15 cellular contexts compared by ENCODE assay signal in the genomic region with DNA sequence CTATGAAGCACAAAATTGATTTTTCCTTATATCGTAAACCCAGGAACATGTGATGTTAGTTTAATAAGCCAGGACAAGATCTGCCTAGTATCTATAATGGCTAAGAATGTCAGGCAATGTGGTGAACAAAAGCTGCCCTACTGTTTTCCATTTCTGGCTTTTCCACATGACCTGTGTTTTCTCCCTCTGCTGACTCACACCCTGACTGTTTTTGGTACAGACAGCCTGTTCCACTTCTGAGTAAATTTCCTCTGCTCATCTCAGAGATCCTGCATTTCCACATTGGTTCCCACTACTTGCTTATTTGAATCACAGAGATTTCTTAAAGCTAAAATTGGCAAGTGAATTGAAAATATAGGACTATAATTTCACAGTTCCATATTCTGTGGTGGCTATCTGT. TPM values are rescaled to one million over a fixed set of nuclear protein-coding genes. Genes with fewer than 3 reads are reported as not detected.
DNase-seq lines count a peak whose midpoint lies in the region; FAIRE-seq and TF ChIP-seq lines count a peak whose summit lies in the region.
"Had no signal": no experiment of that assay in that cellular context is flagged by ENCODE, and none has a peak within 500 bp of the region (broad histone marks: within the 10 kb centered on the region; RNA-seq: fewer than 3 reads in every experiment).

No MANE protein-coding gene starts in this region.

- in situ Hi-C loops in astrocyte of the spinal cord (cut with HindIII; ENCODE audit: low sequenced_read_pairs): no loop called here

- H3K9me3 Mint-ChIP-seq in glutamatergic neuron (ENCODE audit: unreplicated experiment): no peaks in the 10 kb centered on the region
- H3K9me3 Mint-ChIP-seq: activated T-helper 17 cell treated with anti-CD3 and anti-CD28 coated beads, Interleukin-2, amount 50 U/mL, for 72 hours had no signal

- no peak for FAIRE-seq in HTR-8/SVneo (lab: Jason Lieb, UNC)
- FAIRE-seq: GM12878, pancreas had no signal

- no peaks in the 10 kb centered on the region for H3K4me1 Mint-ChIP-seq in glutamatergic neuron (ENCODE audit: low read depth, unreplicated experiment)
- H3K4me1 Mint-ChIP-seq: activated T-helper 17 cell treated with anti-CD3 and anti-CD28 coated beads, Interleukin-2, amount 50 U/mL, for 72 hours had no signal

- TF ChIP-seq CTCF in HFF-Myc (IDR thresholded peaks at IDR 0.05; ENCODE audit: low read depth, low read length, missing control alignments): no peak
- no peak for TF ChIP-seq CTCF in astrocyte of the spinal cord (IDR thresholded peaks at IDR 0.05; ENCODE audit: low read depth, low read length)
- TF ChIP-seq CTCF in glutamatergic neuron (IDR thresholded peaks at IDR 0.05; ENCODE audit: partially characterized antibody, unreplicated experiment): no peak

- no peaks in the 10 kb centered on the region for H3K27me3 Mint-ChIP-seq in glutamatergic neuron (ENCODE audit: unreplicated experiment)

- no peaks in the 10 kb centered on the region for H3K36me3 Mint-ChIP-seq in glutamatergic neuron (ENCODE audit: unreplicated experiment)

- no peak overlapping the region for H3K27ac Mint-ChIP-seq in glutamatergic neuron (ENCODE audit: unreplicated experiment)
- H3K27ac Mint-ChIP-seq: activated T-helper 17 cell treated with anti-CD3 and anti-CD28 coated beads, Interleukin-2, amount 50 U/mL, for 72 hours had no signal

- H3K4me3 ChIP-seq in HFF-Myc (replicated peaks; ENCODE audit: low read depth, low read length): no peak overlapping the region
- H3K4me3 ChIP-seq in astrocyte of the spinal cord (ENCODE audit: low read depth, low read length): no peak overlapping the region
- H3K4me3 ChIP-seq: gastroesophageal sphincter, GM12878, pancreas had no signal

- H3K4me3 Mint-ChIP-seq in glutamatergic neuron (ENCODE audit: unreplicated experiment): no peak overlapping the region
- H3K4me3 Mint-ChIP-seq: activated T-helper 17 cell treated with anti-CD3 and anti-CD28 coated beads, Interleukin-2, amount 50 U/mL, for 72 hours had no signal

- peak; percentile 3 for DNase-seq in HFF-Myc (ENCODE audit: extremely low read depth, low read depth)
- peak; percentile 48 for DNase-seq in astrocyte of the spinal cord (ENCODE audit: low read depth, low spot score)
- peak; percentile 32 for DNase-seq in inferior parietal cortex (ENCODE audit: extremely low spot score)
- peak; percentile 32 for DNase-seq in stromal cell of bone marrow (ENCODE audit: low read depth)
- no peak for DNase-seq in HTR-8/SVneo (ENCODE audit: insufficient read length, low spot score)
- no peak for DNase-seq in NK-92 treated with Interleukin-12 subunit alpha and Interleukin-12 subunit beta, amount 100 ng/mL, for 24 hours (lab: John Stamatoyannopoulos, UW)
- no peak for DNase-seq in glutamatergic neuron
- DNase-seq: activated CD4-positive, alpha-beta T cell treated with anti-CD3 and anti-CD28 coated beads for 4 hours; central memory CD4-positive, alpha-beta T cell; H7; pancreas had no signal

RNA-seq across cellular contexts. Expression of a gene that starts 9.2 kb away (rescaled TPM):
- total RNA-seq in glutamatergic neuron (ENCODE audit: unreplicated experiment): not detected
- total RNA-seq: activated T-helper 17 cell treated with anti-CD3 and anti-CD28 coated beads, Interleukin-2, amount 50 U/mL, for 72 hours; GM12878; H7; liver had no signal

RNA-seq across cellular contexts. Expression of a gene that starts 44.8 kb away (rescaled TPM):
- total RNA-seq in glutamatergic neuron (ENCODE audit: unreplicated experiment): 17.2 TPM

Comparison
In these comparisons a context has a peak if more than half of its experiments do, and no peak if none do; other contexts are left out.
1. DNase-seq: peak in HFF-Myc (single experiment), astrocyte of the spinal cord (single experiment), inferior parietal cortex (single experiment) and stromal cell of bone marrow (single experiment); none in HTR-8/SVneo (single experiment), NK-92 treated with Interleukin-12 subunit alpha and Interleukin-12 subunit beta, amount 100 ng/mL, for 24 hours (single experiment) and glutamatergic neuron (single experiment).